Comparison of ENCODE assay signal across 22 cellular contexts in the genomic region with DNA sequence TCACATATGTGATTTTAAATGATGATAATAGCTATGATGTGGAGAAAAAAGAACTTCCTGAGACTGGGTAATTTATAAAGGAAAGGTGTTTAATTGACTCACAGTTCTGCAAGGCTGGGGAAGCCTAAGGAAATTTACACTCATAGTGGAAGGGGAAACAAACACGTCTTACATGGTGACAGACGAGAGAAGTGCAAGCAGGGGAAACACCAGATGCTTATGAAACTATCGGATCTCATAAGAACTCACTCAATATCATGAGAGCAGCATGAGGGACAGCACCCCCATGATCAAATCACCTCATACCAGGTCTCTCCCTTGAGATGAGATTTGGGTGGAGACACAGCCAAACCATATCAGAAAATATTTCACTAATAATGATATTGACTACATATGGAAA. TPM values are rescaled to one million over a fixed set of nuclear protein-coding genes. Genes with fewer than 3 reads are reported as not detected.
A peak's percentile ranks its signal among the peaks of the same experiment; 100 is the strongest.
DNase-seq lines count a peak whose midpoint lies in the region; ATAC-seq and TF ChIP-seq lines count a peak whose summit lies in the region.
"Had no signal": no experiment of that assay in that cellular context is flagged by ENCODE, and none has a peak within 500 bp of the region (broad histone marks: within the 10 kb centered on the region; RNA-seq: fewer than 3 reads in every experiment).

No MANE protein-coding gene starts in this region.

- H3K9me3 ChIP-seq in colonic mucosa: no peaks in the 10 kb centered on the region
- H3K9me3 ChIP-seq: uterus had no signal

- CTCF ChIA-PET in activated naive CD4-positive, alpha-beta T cell treated with anti-CD3 and anti-CD28 coated beads for 36 hours (lab: Charles Lee): interaction anchor here (0.9 kb wide), 1 partner anchor 48 kb away, joined by 4 read pairs; no protein-coding TSS in a partner anchor
- CTCF ChIA-PET in activated naive CD4-positive, alpha-beta T cell treated with anti-CD3 and anti-CD28 coated beads, Interleukin-2, amount 10 ng/mL, durations not matched to agents 7 days and 5 days (lab: Charles Lee): interaction anchor here (1.1 kb wide), 1 partner anchor 177 kb away, joined by 3 read pairs; no protein-coding TSS in a partner anchor

- H3K27me3 Mint-ChIP-seq in activated naive CD4-positive, alpha-beta T cell treated with anti-CD3 and anti-CD28 coated beads for 36 hours (ENCODE audit: low read depth): peaks cover 6% of the 10 kb centered on the region
- peaks cover 16% of the 10 kb centered on the region for H3K27me3 Mint-ChIP-seq in activated naive CD4-positive, alpha-beta T cell treated with anti-CD3 and anti-CD28 coated beads, Interleukin-2, amount 10 ng/mL, durations not matched to agents 7 days and 5 days
- H3K27me3 Mint-ChIP-seq: central memory CD8-positive, alpha-beta T cell had no signal

- no peaks in the 10 kb centered on the region for H3K9me3 Mint-ChIP-seq in activated naive CD4-positive, alpha-beta T cell treated with anti-CD3 and anti-CD28 coated beads for 36 hours
- no peaks in the 10 kb centered on the region for H3K9me3 Mint-ChIP-seq in activated naive CD4-positive, alpha-beta T cell treated with anti-CD3 and anti-CD28 coated beads, Interleukin-2, amount 10 ng/mL, durations not matched to agents 7 days and 5 days
- H3K9me3 Mint-ChIP-seq: central memory CD8-positive, alpha-beta T cell; HFFc6 had no signal

- H3K4me3 ChIP-seq in colonic mucosa: no peak overlapping the region
- H3K4me3 ChIP-seq: uterus had no signal

- H3K9ac ChIP-seq in colonic mucosa (ENCODE audit: low read depth in 2 of 2, low read length in 2 of 2): no peak overlapping the region
- H3K9ac ChIP-seq: parathyroid adenoma had no signal

- H3K27me3 ChIP-seq in colonic mucosa: no peaks in the 10 kb centered on the region
- H3K27me3 ChIP-seq: uterus had no signal

- no peak for TF ChIP-seq CTCF in colonic mucosa (IDR thresholded peaks at IDR 0.05)

- H3K36me3 Mint-ChIP-seq in activated naive CD4-positive, alpha-beta T cell treated with anti-CD3 and anti-CD28 coated beads for 36 hours (ENCODE audit: low read depth): no peaks in the 10 kb centered on the region
- H3K36me3 Mint-ChIP-seq in activated naive CD4-positive, alpha-beta T cell treated with anti-CD3 and anti-CD28 coated beads, Interleukin-2, amount 10 ng/mL, durations not matched to agents 7 days and 5 days: no peaks in the 10 kb centered on the region
- H3K36me3 Mint-ChIP-seq: activated naive CD8-positive, alpha-beta T cell had no signal

- no peak overlapping the region for H3K27ac ChIP-seq in colonic mucosa
- H3K27ac ChIP-seq: parathyroid adenoma, uterus had no signal

- no peak overlapping the region for H3K4me3 Mint-ChIP-seq in activated naive CD4-positive, alpha-beta T cell treated with anti-CD3 and anti-CD28 coated beads for 36 hours
- no peak overlapping the region for H3K4me3 Mint-ChIP-seq in activated naive CD4-positive, alpha-beta T cell treated with anti-CD3 and anti-CD28 coated beads, Interleukin-2, amount 10 ng/mL, durations not matched to agents 7 days and 5 days
- H3K4me3 Mint-ChIP-seq: activated naive CD8-positive, alpha-beta T cell; central memory CD8-positive, alpha-beta T cell; HFFc6 had no signal

- no peak overlapping the region for H3K27ac Mint-ChIP-seq in activated naive CD4-positive, alpha-beta T cell treated with anti-CD3 and anti-CD28 coated beads for 36 hours
- no peak overlapping the region for H3K27ac Mint-ChIP-seq in activated naive CD4-positive, alpha-beta T cell treated with anti-CD3 and anti-CD28 coated beads, Interleukin-2, amount 10 ng/mL, durations not matched to agents 7 days and 5 days
- H3K27ac Mint-ChIP-seq: activated naive CD8-positive, alpha-beta T cell; HFFc6 had no signal

- peak; percentile 51 for DNase-seq in activated naive CD4-positive, alpha-beta T cell treated with anti-CD3 and anti-CD28 coated beads for 36 hours
- DNase-seq in activated naive CD4-positive, alpha-beta T cell treated with anti-CD3 and anti-CD28 coated beads, Interleukin-2, amount 10 ng/mL, durations not matched to agents 7 days and 5 days: no peak
- peak; percentile 1 to 14 (median 12) for DNase-seq in stimulated activated CD4-positive, alpha-beta T cell treated with anti-CD3 and anti-CD28 coated beads, TNF-alpha, amount 100 ng/mL, for 24 hours (ENCODE audit: low read depth in 3 of 3)
- DNase-seq in colonic mucosa (no peak), DMS53 treated with DMSO at 0.1 percent for 48 hours (lab: John Stamatoyannopoulos, UW; ENCODE audit: unreplicated experiment) (no peak)
- DNase-seq: activated CD4-positive, alpha-beta T cell treated with anti-CD3 and anti-CD28 coated beads, Interleukin-2, amount 50 U/mL, for 1 hour; HFFc6; KG1; NCI-H1105 treated with DMSO at 0.1 percent for 48 hours; NCI-H510A treated with DMSO at 0.1 percent for 48 hours; stimulated activated CD8-positive, alpha-beta memory T cell treated with anti-CD3 and anti-CD28 coated beads, Interleukin-4, amount 100 ng/mL, for 48 hours; uterus had no signal

- no peaks in the 10 kb centered on the region for H3K4me1 ChIP-seq in colonic mucosa
- H3K4me1 ChIP-seq: parathyroid adenoma, uterus had no signal

- peaks cover 10% of the 10 kb centered on the region for H3K4me1 Mint-ChIP-seq in activated naive CD4-positive, alpha-beta T cell treated with anti-CD3 and anti-CD28 coated beads for 36 hours (ENCODE audit: low read depth)
- H3K4me1 Mint-ChIP-seq in activated naive CD4-positive, alpha-beta T cell treated with anti-CD3 and anti-CD28 coated beads, Interleukin-2, amount 10 ng/mL, durations not matched to agents 7 days and 5 days: peaks cover 9% of the 10 kb centered on the region

- H3K36me3 ChIP-seq in colonic mucosa: no peaks in the 10 kb centered on the region
- H3K36me3 ChIP-seq: uterus had no signal

- intact Hi-C loops in activated naive CD4-positive, alpha-beta T cell treated with anti-CD3 and anti-CD28 coated beads for 36 hours (cut with micrococcal nuclease): loop anchor here (1.0 to 10.0 kb wide), 6 partner anchors 38 to 691 kb away; no protein-coding TSS in a partner anchor
- intact Hi-C loops in colonic mucosa (cut with DNase I): no loop called here

- ATAC-seq in GM19395 (IDR thresholded peaks at IDR 0.05; ENCODE audit: unreplicated experiment) (peak; percentile 84), HG03066 (IDR thresholded peaks at IDR 0.05; ENCODE audit: low read depth, unreplicated experiment) (peak; percentile 58), GM21528 (IDR thresholded peaks at IDR 0.05; ENCODE audit: low FRiP score, unreplicated experiment) (no peak)
- ATAC-seq: Panc1 had no signal

RNA-seq across cellular contexts. Expression of gene LIPN, which starts 4.1 kb away (rescaled TPM):
- total RNA-seq in activated naive CD4-positive, alpha-beta T cell treated with anti-CD3 and anti-CD28 coated beads for 36 hours: not detected
- not detected for total RNA-seq in colonic mucosa
- total RNA-seq: endothelial cell of umbilical vein, HFFc6, kidney epithelial cell, uterus had no signal

RNA-seq across cellular contexts. Expression of gene LIPM, which starts 46.8 kb away (rescaled TPM):
- total RNA-seq in activated naive CD4-positive, alpha-beta T cell treated with anti-CD3 and anti-CD28 coated beads for 36 hours: not detected
- not detected for total RNA-seq in colonic mucosa
- total RNA-seq: endothelial cell of umbilical vein, HFFc6, kidney epithelial cell, mononuclear cell, uterus had no signal

RNA-seq across cellular contexts. Expression of gene LIPK, which starts 49.7 kb away (rescaled TPM):
- not detected for total RNA-seq in activated naive CD4-positive, alpha-beta T cell treated with anti-CD3 and anti-CD28 coated beads for 36 hours
- not detected for total RNA-seq in colonic mucosa
- total RNA-seq: endothelial cell of umbilical vein, HFFc6, kidney epithelial cell, mononuclear cell, uterus had no signal

Comparison
In these comparisons a context has a peak if more than half of its experiments do, and no peak if none do; other contexts are left out.
1. DNase-seq: peak in activated naive CD4-positive, alpha-beta T cell treated with anti-CD3 and anti-CD28 coated beads for 36 hours (single experiment) and stimulated activated CD4-positive, alpha-beta T cell treated with anti-CD3 and anti-CD28 coated beads, TNF-alpha, amount 100 ng/mL, for 24 hours (3 of 3); none in activated naive CD4-positive, alpha-beta T cell treated with anti-CD3 and anti-CD28 coated beads, Interleukin-2, amount 10 ng/mL, durations not matched to agents 7 days and 5 days (single experiment), colonic mucosa (single experiment) and DMS53 treated with DMSO at 0.1 percent for 48 hours (single experiment).